35 cellular contexts compared by ENCODE assay signal in the genomic region with DNA sequence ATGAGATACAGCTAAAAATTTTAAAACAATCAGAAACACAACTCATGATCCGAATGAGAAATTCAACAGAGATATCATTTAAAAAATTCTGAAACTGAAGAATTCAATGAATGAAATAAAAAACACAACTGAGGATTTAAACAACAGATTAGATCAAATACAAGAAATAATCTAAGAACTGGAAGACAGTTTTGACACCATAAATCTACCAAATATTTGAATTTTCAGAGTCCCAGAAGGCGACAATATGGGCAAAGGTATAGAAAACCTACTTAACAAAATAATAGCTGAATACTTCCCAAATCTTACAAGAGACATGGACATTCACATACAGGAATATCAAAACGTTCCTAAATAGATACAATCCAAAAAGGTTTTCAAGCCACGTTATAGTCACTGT.
"Had no signal": no experiment of that assay in that cellular context is flagged by ENCODE, and none has a peak within 500 bp of the region (broad histone marks: within the 10 kb centered on the region; RNA-seq: fewer than 3 reads in every experiment).

No MANE protein-coding gene starts in this region.

- H3K4me1 ChIP-seq: adrenal gland, body of pancreas, breast epithelium had no signal

- DNase-seq: activated CD4-positive, alpha-beta memory T cell treated with anti-CD3 and anti-CD28 coated beads, Interleukin-2, amount 10 ng/mL, durations not matched to agents 7 days and 5 days; activated CD4-positive, alpha-beta T cell treated with anti-CD3 and anti-CD28 coated beads for 1 hour; activated CD4-positive, alpha-beta T cell treated with anti-CD3 and anti-CD28 coated beads for 36 hours; activated CD4-positive, alpha-beta T cell treated with anti-CD3 and anti-CD28 coated beads for 48 hours; activated CD4-positive, alpha-beta T cell treated with anti-CD3 and anti-CD28 coated beads, Interleukin-2, amount 10 ng/mL, durations not matched to agents 7 days and 5 days; activated CD4-positive, alpha-beta T cell treated with anti-CD3 and anti-CD28 coated beads, Interleukin-2, amount 50 U/mL, for 48 hours; activated CD4-positive, CD25-positive, alpha-beta regulatory T cell; activated CD8-positive, alpha-beta memory T cell treated with anti-CD3 and anti-CD28 coated beads, Interleukin-2, amount 50 U/mL, for 4 hours; activated effector memory CD4-positive, alpha-beta T cell treated with anti-CD3 and anti-CD28 coated beads, Interleukin-2, amount 50 U/mL, for 16 hours; activated gamma-delta T cell treated with Interleukin-2 at 50 U/mL for 16 hours; activated naive CD4-positive, alpha-beta T cell; activated naive CD4-positive, alpha-beta T cell treated with anti-CD3 and anti-CD28 coated beads for 36 hours; activated naive CD4-positive, alpha-beta T cell treated with anti-CD3 and anti-CD28 coated beads, Interleukin-2, amount 50 U/mL, for 16 hours; activated naive CD8-positive, alpha-beta T cell treated with anti-CD3 and anti-CD28 coated beads for 36 hours; activated T-cell treated with anti-CD3 and anti-CD28 coated beads, Interleukin-2, amount 50 U/mL, for 24 hours; activated T-cell treated with anti-CD3 and anti-CD28 coated beads, Interleukin-2, amount 50 U/mL, for 48 hours; adrenal gland; amniotic stem cell; aorta; body of pancreas; brain microvascular endothelial cell; central memory CD4-positive, alpha-beta T cell; T-helper 1 cell; T-helper 2 cell; T-helper 9 cell; WERI-Rb-1 had no signal

- H3K4me3 Mint-ChIP-seq: activated CD4-positive, alpha-beta memory T cell treated with anti-CD3 and anti-CD28 coated beads, Interleukin-2, amount 10 ng/mL, durations not matched to agents 7 days and 5 days; activated CD4-positive, alpha-beta T cell treated with anti-CD3 and anti-CD28 coated beads for 36 hours; activated CD4-positive, alpha-beta T cell treated with anti-CD3 and anti-CD28 coated beads, Interleukin-2, amount 10 ng/mL, durations not matched to agents 7 days and 5 days; activated naive CD4-positive, alpha-beta T cell treated with anti-CD3 and anti-CD28 coated beads for 36 hours; activated naive CD8-positive, alpha-beta T cell treated with anti-CD3 and anti-CD28 coated beads for 36 hours; activated T-cell treated with anti-CD3 and anti-CD28 coated beads, Interleukin-2, amount 50 U/mL, for 24 hours; activated T-helper 1 cell treated with anti-CD3 and anti-CD28 coated beads, Interleukin-12 subunit alpha, Interleukin-12 subunit beta, Interleukin-2, Interleukin-4 antibody, amounts not matched to agents 30 ng/mL and 10 ng/mL and 1 ng/mL, durations not matched to agents 14 hours and 24 hours and 36 hours; activated T-helper 17 cell treated with anti-CD3 and anti-CD28 coated beads, Interleukin-2, amount 50 U/mL, for 72 hours; T-helper 1 cell treated with Interleukin-12 subunit alpha and Interleukin-12 subunit beta and Interleukin-4 antibody, amounts not matched to agents 30 μg/mL and 1 μg/mL, for 36 hours; T-helper 2 cell treated with Interferon-gamma antibody and Interleukin-4, amounts not matched to agents 5 μg/mL and 100 μg/mL, for 36 hours; WTC11 had no signal

- ATAC-seq: activated CD4-positive, alpha-beta T cell treated with anti-CD3 and anti-CD28 coated beads for 36 hours; activated CD4-positive, CD25-positive, alpha-beta regulatory T cell treated with anti-CD3 and anti-CD28 coated beads, Interleukin-2, amount 50 U/mL, for 24 hours; activated naive CD4-positive, alpha-beta T cell treated with anti-CD3 and anti-CD28 coated beads, Interleukin-2, amount 50 U/mL, for 72 hours; activated T-helper 17 cell treated with anti-CD3 and anti-CD28 coated beads, Interleukin-2, amount 50 U/mL, for 72 hours; body of pancreas; WTC11 had no signal

- H3K27me3 ChIP-seq: adrenal gland, body of pancreas, brain microvascular endothelial cell, breast epithelium had no signal

- H3K27me3 Mint-ChIP-seq: activated CD4-positive, alpha-beta memory T cell treated with anti-CD3 and anti-CD28 coated beads, Interleukin-2, amount 10 ng/mL, durations not matched to agents 7 days and 5 days; activated CD4-positive, alpha-beta T cell treated with anti-CD3 and anti-CD28 coated beads for 36 hours; activated CD4-positive, alpha-beta T cell treated with anti-CD3 and anti-CD28 coated beads, Interleukin-2, amount 10 ng/mL, durations not matched to agents 7 days and 5 days; activated naive CD8-positive, alpha-beta T cell treated with anti-CD3 and anti-CD28 coated beads for 36 hours; activated T-cell treated with anti-CD3 and anti-CD28 coated beads, Interleukin-2, amount 50 U/mL, for 24 hours; activated T-helper 17 cell treated with anti-CD3 and anti-CD28 coated beads, Interleukin-2, amount 50 U/mL, for 72 hours had no signal

- FAIRE-seq: astrocyte had no signal

- H3K27ac ChIP-seq: adrenal gland, body of pancreas, brain microvascular endothelial cell, breast epithelium, WERI-Rb-1 had no signal

- H3K4me1 Mint-ChIP-seq: activated CD4-positive, alpha-beta memory T cell treated with anti-CD3 and anti-CD28 coated beads, Interleukin-2, amount 10 ng/mL, durations not matched to agents 7 days and 5 days; activated CD4-positive, alpha-beta T cell treated with anti-CD3 and anti-CD28 coated beads for 36 hours; activated CD4-positive, alpha-beta T cell treated with anti-CD3 and anti-CD28 coated beads, Interleukin-2, amount 10 ng/mL, durations not matched to agents 7 days and 5 days; activated naive CD8-positive, alpha-beta T cell treated with anti-CD3 and anti-CD28 coated beads for 36 hours; activated T-helper 17 cell treated with anti-CD3 and anti-CD28 coated beads, Interleukin-2, amount 50 U/mL, for 72 hours had no signal

- H3K9me3 ChIP-seq: body of pancreas had no signal

- H3K36me3 ChIP-seq: adrenal gland, brain microvascular endothelial cell, breast epithelium, WERI-Rb-1 had no signal

- H3K4me3 ChIP-seq: adrenal gland, body of pancreas, breast epithelium had no signal

- H3K27ac Mint-ChIP-seq: activated CD4-positive, alpha-beta memory T cell treated with anti-CD3 and anti-CD28 coated beads, Interleukin-2, amount 10 ng/mL, durations not matched to agents 7 days and 5 days; activated CD4-positive, alpha-beta T cell treated with anti-CD3 and anti-CD28 coated beads for 36 hours; activated CD4-positive, alpha-beta T cell treated with anti-CD3 and anti-CD28 coated beads, Interleukin-2, amount 10 ng/mL, durations not matched to agents 7 days and 5 days; activated naive CD4-positive, alpha-beta T cell treated with anti-CD3 and anti-CD28 coated beads for 36 hours; activated naive CD4-positive, alpha-beta T cell treated with anti-CD3 and anti-CD28 coated beads, Interleukin-2, amount 50 U/mL, for 72 hours; activated naive CD8-positive, alpha-beta T cell treated with anti-CD3 and anti-CD28 coated beads for 36 hours; activated T-cell treated with anti-CD3 and anti-CD28 coated beads, Interleukin-2, amount 50 U/mL, for 24 hours; activated T-helper 1 cell treated with anti-CD3 and anti-CD28 coated beads, Interleukin-12 subunit alpha, Interleukin-12 subunit beta, Interleukin-2, Interleukin-4 antibody, amounts not matched to agents 30 ng/mL and 10 ng/mL and 1 ng/mL, durations not matched to agents 14 hours and 24 hours and 36 hours; activated T-helper 17 cell treated with anti-CD3 and anti-CD28 coated beads, Interleukin-2, amount 50 U/mL, for 72 hours; T-helper 1 cell treated with Interleukin-12 subunit alpha and Interleukin-12 subunit beta and Interleukin-4 antibody, amounts not matched to agents 30 μg/mL and 1 μg/mL, for 36 hours; T-helper 2 cell treated with Interferon-gamma antibody and Interleukin-4, amounts not matched to agents 5 μg/mL and 100 μg/mL, for 36 hours; WTC11 had no signal
